Comparison of ENCODE assay signal across 8 cellular contexts in genomic region chr11:60915250-60915914, GRCh38. TPM values are rescaled to one million over a fixed set of nuclear protein-coding genes. Genes with fewer than 3 reads are reported as not detected.
DNase-seq lines count a peak whose midpoint lies in the region; ATAC-seq, FAIRE-seq and TF ChIP-seq lines count a peak whose summit lies in the region.

No MANE protein-coding gene starts in this region.

- H3K9me3 Mint-ChIP-seq in naive thymus-derived CD4-positive, alpha-beta T cell = no peaks in the 10 kb centered on the region

- peak overlapping the region; percentile 79 to 97 (median 89) for H3K27ac Mint-ChIP-seq in naive thymus-derived CD4-positive, alpha-beta T cell

- peaks cover 8 to 21% (median 15%) of the 10 kb centered on the region in 5 donors for H3K36me3 Mint-ChIP-seq in naive thymus-derived CD4-positive, alpha-beta T cell

- POLR2A ChIA-PET in naive thymus-derived CD4-positive, alpha-beta T cell (lab: Charles Lee) = interaction anchor here (0.6 to 5.1 kb wide), 15 partner anchors 9 to 197 kb away, joined by 3 to 64 read pairs (median 5); partner anchors contain the start of genes PRPF19 and TMEM132A

- peak overlapping the region; percentile 91 to 99 (median 96) for H3K4me3 Mint-ChIP-seq in naive thymus-derived CD4-positive, alpha-beta T cell

- H3K4me1 ChIP-seq in esophagus (ENCODE audit: control insufficient read depth in 2 of 2, insufficient read depth in 2 of 2, low read length in 1 of 2) = peaks cover 9 to 28% of the 10 kb centered on the region in 2 donors
- peaks cover 43 to 45% of the 10 kb centered on the region in 2 donors for H3K4me1 ChIP-seq in naive thymus-derived CD4-positive, alpha-beta T cell (ENCODE audit: control insufficient read depth in 2 of 2, insufficient read depth in 2 of 2, low read length in 2 of 2)

- no peak for TF ChIP-seq POLR2A in GM12891 (IDR thresholded peaks at IDR 0.05; ENCODE audit: low read depth, low read length)

- H3K4me1 Mint-ChIP-seq in naive thymus-derived CD4-positive, alpha-beta T cell = peaks cover 45 to 69% (median 57%) of the 10 kb centered on the region in 7 donors

- peaks cover 0 to 7% (median 0%) of the 10 kb centered on the region in 5 donors for H3K27me3 Mint-ChIP-seq in naive thymus-derived CD4-positive, alpha-beta T cell

- peak overlapping the region; percentile 72 to 91 for H3K4me3 ChIP-seq in esophagus (ENCODE audit: low read depth in 1 of 2, low read length in 2 of 2)
- peak overlapping the region; percentile 94 for H3K4me3 ChIP-seq in naive thymus-derived CD4-positive, alpha-beta T cell (ENCODE audit: low read length)

- peaks cover 0 to 8% of the 10 kb centered on the region in 2 donors for H3K36me3 ChIP-seq in esophagus (ENCODE audit: control insufficient read depth in 2 of 2, insufficient read depth in 2 of 2, low read length in 1 of 2)
- H3K36me3 ChIP-seq in naive thymus-derived CD4-positive, alpha-beta T cell (ENCODE audit: control insufficient read depth in 2 of 3, insufficient read depth in 3 of 3, low read length in 3 of 3) = peaks cover 7 to 12% (median 12%) of the 10 kb centered on the region in 3 experiments

- WGBS in esophagus, 2 donors = 4% methylated on average over 17 of the region's 17 CpGs

- no peaks in the 10 kb centered on the region for H3K27me3 ChIP-seq in esophagus (ENCODE audit: control insufficient read depth in 1 of 2, insufficient read depth in 2 of 2, low read length in 2 of 2)
- no peaks in the 10 kb centered on the region for H3K27me3 ChIP-seq in naive thymus-derived CD4-positive, alpha-beta T cell (ENCODE audit: control insufficient read depth in 2 of 2, insufficient read depth in 2 of 2, low read length in 2 of 2)

- DNase-seq in GM12891 (ENCODE audit: insufficient read length, low spot score) (peak; percentile 57), NOMO-1 treated with dmso at 0.1 percent for 144 hours (lab: John Stamatoyannopoulos, UW; ENCODE audit: unreplicated experiment) (peak; percentile 77), SHP77 (lab: John Stamatoyannopoulos, UW) (no peak)
- DNase-seq in activated CD8-positive, alpha-beta memory T cell treated with anti-CD3 and anti-CD28 coated beads, Interleukin-2, amount 50 U/mL, for 48 hours = peak; percentile 83
- peak in 8 of 9 donors; percentile 45 to 69 (median 56) for DNase-seq in naive thymus-derived CD4-positive, alpha-beta T cell
- DNase-seq in stimulated activated naive CD8-positive, alpha-beta T cell treated with anti-CD3 and anti-CD28 coated beads, Interleukin-15, Interleukin-2, amounts not matched to agents 100 U/mL and 50 U/mL, for 24 hours = peak; percentile 75

- peak overlapping the region; percentile 93 to 95 for H3K27ac ChIP-seq in esophagus (ENCODE audit: low read depth in 2 of 2, low read length in 1 of 2)
- H3K27ac ChIP-seq in naive thymus-derived CD4-positive, alpha-beta T cell (ENCODE audit: low read depth, low read length) = peak overlapping the region; percentile 94

- peak; percentile 93 for FAIRE-seq in GM12891 (lab: Jason Lieb, UNC)

- ATAC-seq in HG02610 (IDR thresholded peaks at IDR 0.05; ENCODE audit: unreplicated experiment) = peak; percentile 46
- peak; percentile 54 for ATAC-seq in naive thymus-derived CD4-positive, alpha-beta T cell
- ATAC-seq in stimulated activated naive CD8-positive, alpha-beta T cell treated with anti-CD3 and anti-CD28 coated beads, Interleukin-15, Interleukin-2, amounts not matched to agents 100 U/mL and 50 U/mL, for 24 hours = peak; percentile 68

- CTCF ChIA-PET in naive thymus-derived CD4-positive, alpha-beta T cell (lab: Charles Lee) = interaction anchor here (0.6 to 1.8 kb wide), 15 partner anchors 10 to 272 kb away, joined by 3 to 6 read pairs (median 4); partner anchors contain the start of gene CD6

- intact Hi-C loops in naive thymus-derived CD4-positive, alpha-beta T cell (cut with micrococcal nuclease) = loop anchor here (1.0 to 10.0 kb wide), 13 partner anchors 17 to 519 kb away; partner anchors contain the start of genes VPS37C (in 2 of the 2), CD6 (in 1 of the 2), CYB561A3 (in 1 of the 2) and SDHAF2 (in 1 of the 2)

- H3K9me3 ChIP-seq in esophagus (ENCODE audit: control insufficient read depth in 2 of 2, insufficient read depth in 1 of 2, low read depth in 1 of 2, low read length in 1 of 2) = no peaks in the 10 kb centered on the region
- no peaks in the 10 kb centered on the region for H3K9me3 ChIP-seq in naive thymus-derived CD4-positive, alpha-beta T cell (ENCODE audit: control insufficient read depth in 2 of 3, low read length in 3 of 3)

TF ChIP-seq in GM12891, 5 proteins besides CTCF, POLR2A, EP300 and RAD21:
- TF ChIP-seq SPI1 (IDR thresholded peaks at IDR 0.05; ENCODE audit: low read depth, low read length) (0 out of 2 replicates have a peak, but pooled peaks have one; percentile 19), POU2F2 (IDR thresholded peaks at IDR 0.05; ENCODE audit: low read depth, low read length) (0 out of 2 replicates have a peak, but pooled peaks have one; percentile 42), POLR2AphosphoS5 (IDR thresholded peaks at IDR 0.05; ENCODE audit: low read depth, low read length) (no peak)
TF ChIP-seq in GM12891: peak in this region for 2.

RNA-seq across cellular contexts. Expression of gene TMEM109, which starts 1.4 kb away (rescaled TPM):
- polyA plus RNA-seq in GM12891 (2012; ENCODE audit: low read depth, missing spikeins) = 46.5 TPM
- 100 to 1,000 TPM in 1 of 2 donors, 10 to 100 TPM in 1; 68.4 to 112 TPM for polyA plus RNA-seq in esophagus
- total RNA-seq in naive thymus-derived CD4-positive, alpha-beta T cell = 10 to 100 TPM; 49.8 to 99.8 (median 56.9) TPM
- 100 to 1,000 TPM; 208 to 287 TPM for polyA plus RNA-seq in naive thymus-derived CD4-positive, alpha-beta T cell

RNA-seq across cellular contexts. Expression of gene TMEM132A, which starts 8.9 kb away (rescaled TPM):
- polyA plus RNA-seq in GM12891 (2012; ENCODE audit: low read depth, missing spikeins) = 7.5 TPM
- polyA plus RNA-seq in esophagus = 10 to 100 TPM in 1 of 2 donors, 1 to 10 TPM in 1; 8.1 to 37.4 TPM
- under 1 TPM in 2 of 5 experiments, not detected in 3; 0.57 to 0.58 TPM for total RNA-seq in naive thymus-derived CD4-positive, alpha-beta T cell
- not detected for polyA plus RNA-seq in naive thymus-derived CD4-positive, alpha-beta T cell

RNA-seq across cellular contexts. Expression of gene PRPF19, which starts 9.0 kb away (rescaled TPM):
- 114 TPM for polyA plus RNA-seq in GM12891 (2012; ENCODE audit: low read depth, missing spikeins)
- 10 to 100 TPM; 55.1 to 78.2 TPM for polyA plus RNA-seq in esophagus
- total RNA-seq in naive thymus-derived CD4-positive, alpha-beta T cell = 100 to 1,000 TPM in 1 of 5 experiments, 10 to 100 TPM in 4; 72.8 to 139 (median 85.6) TPM
- polyA plus RNA-seq in naive thymus-derived CD4-positive, alpha-beta T cell = 10 to 100 TPM; 17.9 to 20.0 TPM

RNA-seq across cellular contexts. Expression of gene SLC15A3, which starts 36.6 kb away (rescaled TPM):
- 73.0 TPM for polyA plus RNA-seq in GM12891 (2012; ENCODE audit: low read depth, missing spikeins)
- 1 to 10 TPM; 6.5 to 9.7 TPM for polyA plus RNA-seq in esophagus
- total RNA-seq in naive thymus-derived CD4-positive, alpha-beta T cell = 100 to 1,000 TPM in 1 of 5 experiments, 10 to 100 TPM in 3, 1 to 10 TPM in 1; 2.9 to 101 (median 10.8) TPM
- 1 to 10 TPM in 1 of 2 donors, under 1 TPM in 1; 0.85 to 2.6 TPM for polyA plus RNA-seq in naive thymus-derived CD4-positive, alpha-beta T cell

RNA-seq across cellular contexts. Expression of gene ZP1, which starts 48.0 kb away (rescaled TPM):
- not detected for polyA plus RNA-seq in GM12891 (2012; ENCODE audit: low read depth, missing spikeins)
- under 1 TPM; 0.06 to 0.08 TPM for polyA plus RNA-seq in esophagus
- not detected for total RNA-seq in naive thymus-derived CD4-positive, alpha-beta T cell
- polyA plus RNA-seq in naive thymus-derived CD4-positive, alpha-beta T cell = not detected

Comparison
In these comparisons a context has a peak if more than half of its experiments do, and no peak if none do; other contexts are left out.
1. DNase-seq: peak in GM12891 (single experiment), NOMO-1 treated with dmso at 0.1 percent for 144 hours (single experiment), activated CD8-positive, alpha-beta memory T cell treated with anti-CD3 and anti-CD28 coated beads, Interleukin-2, amount 50 U/mL, for 48 hours (single experiment), naive thymus-derived CD4-positive, alpha-beta T cell (8 of 9) and stimulated activated naive CD8-positive, alpha-beta T cell treated with anti-CD3 and anti-CD28 coated beads, Interleukin-15, Interleukin-2, amounts not matched to agents 100 U/mL and 50 U/mL, for 24 hours (single experiment); none in SHP77 (0 of 2).
2. RNA of gene TMEM132A, which starts 8.9 kb away (polyA plus RNA-seq): 8.1 to 37.4 TPM in esophagus; not detected in naive thymus-derived CD4-positive, alpha-beta T cell; every median in the first group is over 4 times any median in the second.
3. Peak in every context shown above with its lines, with median percentiles within 50 percentile points of each other: ATAC-seq.